Comparison of ENCODE assay signal across 13 cellular contexts in the genomic region with DNA sequence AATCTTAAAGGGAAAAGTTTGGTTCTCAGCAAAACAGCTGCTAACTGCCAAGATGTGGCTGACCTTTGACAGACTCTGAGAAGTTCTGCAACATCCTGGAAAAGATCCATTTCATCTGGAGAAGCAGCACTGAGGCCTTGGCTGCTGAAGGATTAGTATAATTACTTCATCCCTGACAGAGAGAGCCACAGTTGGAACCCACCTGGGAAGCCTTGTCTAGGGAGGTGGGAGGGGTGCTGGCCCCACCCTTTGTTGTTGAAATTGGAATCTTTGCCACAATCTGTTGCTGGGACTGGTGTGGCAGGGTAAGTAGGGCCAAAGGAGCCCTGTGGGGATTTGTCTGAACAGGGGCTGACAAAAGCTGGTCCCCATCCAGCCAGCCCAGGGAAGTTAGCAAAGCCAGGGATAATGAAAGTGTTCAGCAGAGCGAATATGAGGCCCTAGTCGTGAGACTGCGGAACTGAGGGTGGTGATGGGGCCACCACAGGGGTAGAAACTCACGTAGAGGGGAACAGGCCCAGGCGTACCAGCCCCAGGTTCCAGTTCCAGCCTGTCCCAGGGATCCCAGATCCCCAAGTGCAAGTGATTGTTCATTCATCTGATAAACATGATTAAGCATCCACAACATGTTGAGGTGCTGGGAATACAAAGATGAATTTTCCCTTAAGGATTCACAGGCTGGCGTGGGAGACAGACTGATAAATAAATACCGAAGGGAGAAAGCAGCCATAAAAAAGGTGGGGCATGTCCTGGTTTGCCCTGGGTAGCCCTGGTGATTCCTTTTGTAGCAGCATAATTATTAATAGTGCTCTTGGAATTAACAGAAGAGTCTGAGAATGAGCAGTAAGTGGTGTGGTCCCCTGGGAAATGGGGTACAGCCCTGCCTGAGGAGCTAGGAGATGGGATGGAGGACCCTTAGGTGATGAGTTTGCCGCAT.
A peak's percentile ranks its signal among the peaks of the same experiment; 100 is the strongest.
DNase-seq lines count a peak whose midpoint lies in the region; ATAC-seq and TF ChIP-seq lines count a peak whose summit lies in the region.
"Had no signal": no experiment of that assay in that cellular context is flagged by ENCODE, and none has a peak within 500 bp of the region (broad histone marks: within the 10 kb centered on the region; RNA-seq: fewer than 3 reads in every experiment).

No MANE protein-coding gene starts in this region.

- TF ChIP-seq EP300 in ovary (IDR thresholded peaks at IDR 0.05) = no peak

- H3K27me3 ChIP-seq in RWPE2 (ENCODE audit: insufficient read depth, poor library complexity, severe bottlenecking) (no peaks in the 10 kb centered on the region), ovary (no peaks in the 10 kb centered on the region)

- H3K27ac ChIP-seq in RWPE2 (ENCODE audit: poor library complexity, severe bottlenecking) (peak overlapping the region; percentile 91), ovary (peak overlapping the region; percentile 53 to 80)
- H3K27ac ChIP-seq: KMS-11 had no signal

- H3K9me3 ChIP-seq in RWPE2 (ENCODE audit: severe bottlenecking) (no peaks in the 10 kb centered on the region), ovary (no peaks in the 10 kb centered on the region)

- no peak for TF ChIP-seq CTCF in AG09309 (IDR thresholded peaks at IDR 0.05; ENCODE audit: control insufficient read depth, insufficient read depth, low read depth, low read length, missing control alignments)
- no peak for TF ChIP-seq CTCF in RWPE2 (IDR thresholded peaks at IDR 0.05; ENCODE audit: poor library complexity, severe bottlenecking)
- TF ChIP-seq CTCF in foreskin fibroblast (IDR thresholded peaks at IDR 0.05; ENCODE audit: low read depth, low read length) = no peak
- TF ChIP-seq CTCF in ovary (IDR thresholded peaks at IDR 0.05) = no peak

- intact Hi-C loops in ovary (cut with DNase I) = loop anchor here in 1 of 4 donors (10.0 kb wide), 1 partner anchor 60 kb away; a partner anchor contains a TSS

- WGBS in ovary, 3 donors = 52 to 55% (median 53%) methylated on average over 8 of the region's 8 CpGs

- TF ChIP-seq POLR2A in ovary (IDR thresholded peaks at IDR 0.05) = no peak

- H3K36me3 ChIP-seq in RWPE2 (ENCODE audit: low read depth) (peaks cover 9% of the 10 kb centered on the region; the same call in 1 of the 2 replicates), ovary (no peaks in the 10 kb centered on the region)

- H3K4me3 ChIP-seq in AG09309 (ENCODE audit: control insufficient read depth, low read depth, low read length) (no peak overlapping the region), RWPE2 (ENCODE audit: severe bottlenecking) (no peak overlapping the region), foreskin fibroblast (ENCODE audit: low read depth in 1 of 2, low read length in 2 of 2) (no peak overlapping the region), ovary (no peak overlapping the region)

- H3K4me1 ChIP-seq in RWPE2 (ENCODE audit: insufficient read depth, poor library complexity, severe bottlenecking) (peaks cover 80% of the 10 kb centered on the region), ovary (ENCODE audit: insufficient read depth) (peaks cover 12% of the 10 kb centered on the region)

- DNase-seq in AG09309 (ENCODE audit: low read depth) = peak; percentile 79
- peak; percentile 69 for DNase-seq in RWPE2 (ENCODE audit: low spot score)
- DNase-seq in foreskin fibroblast = peak; percentile 83 to 91
- peak; percentile 55 to 78 (median 72) for DNase-seq in ovary
- DNase-seq in ecto neural progenitor cell (ENCODE audit: low spot score) = no peak
- no peak for DNase-seq in NCI-H774 (lab: John Stamatoyannopoulos, UW)
- DNase-seq: activated CD4-positive, alpha-beta memory T cell treated with anti-CD3 and anti-CD28 coated beads for 36 hours; endodermal cell; natural killer cell had no signal

- ATAC-seq in RWPE2 (ENCODE audit: low read depth) = peak; percentile 70
- ATAC-seq in HG02870 (IDR thresholded peaks at IDR 0.05; ENCODE audit: unreplicated experiment) = no peak
- no peak for ATAC-seq in HG02970 (IDR thresholded peaks at IDR 0.05; ENCODE audit: low FRiP score, unreplicated experiment)
- ATAC-seq: natural killer cell, Panc1 had no signal

Comparison
In these comparisons a context has a peak if more than half of its experiments do, and no peak if none do; other contexts are left out.
1. DNase-seq: peak in AG09309 (single experiment), RWPE2 (single experiment), foreskin fibroblast (2 of 2) and ovary (5 of 5); none in ecto neural progenitor cell (single experiment) and NCI-H774 (single experiment).